14 cellular contexts compared by ENCODE assay signal in the genomic region with DNA sequence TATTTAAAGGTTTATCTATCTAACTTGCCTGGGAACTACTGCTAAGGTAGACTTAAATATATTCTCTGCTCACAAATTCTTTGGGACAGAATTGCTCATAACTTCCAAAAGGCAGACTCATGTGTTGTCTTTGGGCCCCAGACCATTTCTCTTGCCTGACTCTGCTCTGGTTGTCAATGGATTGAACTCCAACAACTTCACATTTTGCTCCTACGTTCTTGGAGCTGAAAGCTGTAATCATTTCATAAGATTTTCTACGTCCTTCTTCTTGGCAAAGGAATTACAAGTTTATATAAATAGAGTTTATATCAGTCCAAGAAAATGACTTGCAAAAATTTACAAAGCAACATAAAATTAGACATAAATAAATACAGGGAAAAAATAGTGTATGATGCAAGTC. TPM values are rescaled to one million over a fixed set of nuclear protein-coding genes. Genes with fewer than 3 reads are reported as not detected.
DNase-seq lines count a peak whose midpoint lies in the region; ATAC-seq and TF ChIP-seq lines count a peak whose summit lies in the region.
"Had no signal": no experiment of that assay in that cellular context is flagged by ENCODE, and none has a peak within 500 bp of the region (broad histone marks: within the 10 kb centered on the region; RNA-seq: fewer than 3 reads in every experiment).

No MANE protein-coding gene starts in this region.

- no peaks in the 10 kb centered on the region for H3F3A ChIP-seq in smooth muscle cell (ENCODE audit: low read depth)

- no peaks in the 10 kb centered on the region for H4K20me1 ChIP-seq in smooth muscle cell (ENCODE audit: low read depth)

- no peaks in the 10 kb centered on the region for H3K36me3 ChIP-seq in smooth muscle cell (ENCODE audit: low read depth)
- H3K36me3 ChIP-seq: left ventricle myocardium inferior had no signal

- H3K9ac ChIP-seq in smooth muscle cell (ENCODE audit: low read depth): no peak overlapping the region

- H3K4me1 ChIP-seq in smooth muscle cell (ENCODE audit: low read depth): peaks cover 11% of the 10 kb centered on the region

- peak; percentile 7 for DNase-seq in GM03348 (ENCODE audit: low spot score)
- peak; percentile 36 for DNase-seq in amniotic epithelial cell (ENCODE audit: low read depth)
- peak; percentile 34 to 63 for DNase-seq in foreskin fibroblast
- DNase-seq in smooth muscle cell (lab: John Stamatoyannopoulos, UW; ENCODE audit: unreplicated experiment): no peak
- DNase-seq in central memory CD4-positive, alpha-beta T cell: no peak
- DNase-seq in NCI-H146 (lab: John Stamatoyannopoulos, UW): no peak
- DNase-seq in left lobe of liver (ENCODE audit: low spot score): no peak
- DNase-seq in COR-L47 (lab: John Stamatoyannopoulos, UW): no peak
- DNase-seq: activated CD8-positive, alpha-beta T cell treated with anti-CD3 and anti-CD28 coated beads for 36 hours; head of caudate nucleus; left ventricle myocardium inferior; naive thymus-derived CD8-positive, alpha-beta T cell; retina had no signal

- 31% methylated on average over 2 of the region's 2 CpGs for WGBS in smooth muscle cell (ENCODE audit: low lambda C conversion rate)

- no peak for TF ChIP-seq CTCF in foreskin fibroblast (IDR thresholded peaks at IDR 0.05; ENCODE audit: low read depth, low read length)
- TF ChIP-seq CTCF in smooth muscle cell (IDR thresholded peaks at IDR 0.05; ENCODE audit: borderline replicate concordance, insufficient read depth, poor library complexity, severe bottlenecking): no peak

- no peak for ATAC-seq in left lobe of liver
- ATAC-seq: activated CD8-positive, alpha-beta T cell treated with anti-CD3 and anti-CD28 coated beads for 36 hours; naive thymus-derived CD8-positive, alpha-beta T cell; stimulated activated memory B cell treated with anti-CD40 and anti-IgM and Interleukin-4, amounts not matched to agents 10 μg/mL and 1 μg/mL and 100 μg/mL, for 72 hours had no signal

- peak overlapping the region; percentile 9 for H2AFZ ChIP-seq in smooth muscle cell (ENCODE audit: low read depth)

- no peaks in the 10 kb centered on the region for H3K79me2 ChIP-seq in smooth muscle cell (ENCODE audit: low read depth)

- H3K9me3 ChIP-seq in smooth muscle cell (replicated peaks; ENCODE audit: low read depth): no peaks in the 10 kb centered on the region

- H3K4me3 ChIP-seq in foreskin fibroblast (ENCODE audit: low read depth in 1 of 2, low read length in 2 of 2): no peak overlapping the region
- H3K4me3 ChIP-seq in smooth muscle cell: no peak overlapping the region
- H3K4me3 ChIP-seq: left ventricle myocardium inferior had no signal

- H3K4me2 ChIP-seq in smooth muscle cell: peak overlapping the region; percentile 56

- H3K27ac ChIP-seq in smooth muscle cell (ENCODE audit: low read depth): peak overlapping the region; percentile 53
- H3K27ac ChIP-seq: left ventricle myocardium inferior had no signal

- no peaks in the 10 kb centered on the region for H3K27me3 ChIP-seq in smooth muscle cell (ENCODE audit: low read depth)

RNA-seq across cellular contexts. Expression of a gene that starts 32.9 kb away (rescaled TPM):
- total RNA-seq in smooth muscle cell: 27.0 and 40.0 TPM in 2 replicates
- 20.8 and 21.5 TPM in 2 replicates for polyA plus RNA-seq in smooth muscle cell
- total RNA-seq in left lobe of liver: 33.6 TPM

Comparison
In these comparisons a context has a peak if more than half of its experiments do, and no peak if none do; other contexts are left out.
1. DNase-seq: peak in GM03348 (single experiment), amniotic epithelial cell (single experiment) and foreskin fibroblast (2 of 2); none in smooth muscle cell (single experiment), central memory CD4-positive, alpha-beta T cell (single experiment), NCI-H146 (single experiment), left lobe of liver (single experiment) and COR-L47 (single experiment).